Comparison of ENCODE assay signal across 8 cellular contexts in the genomic region with DNA sequence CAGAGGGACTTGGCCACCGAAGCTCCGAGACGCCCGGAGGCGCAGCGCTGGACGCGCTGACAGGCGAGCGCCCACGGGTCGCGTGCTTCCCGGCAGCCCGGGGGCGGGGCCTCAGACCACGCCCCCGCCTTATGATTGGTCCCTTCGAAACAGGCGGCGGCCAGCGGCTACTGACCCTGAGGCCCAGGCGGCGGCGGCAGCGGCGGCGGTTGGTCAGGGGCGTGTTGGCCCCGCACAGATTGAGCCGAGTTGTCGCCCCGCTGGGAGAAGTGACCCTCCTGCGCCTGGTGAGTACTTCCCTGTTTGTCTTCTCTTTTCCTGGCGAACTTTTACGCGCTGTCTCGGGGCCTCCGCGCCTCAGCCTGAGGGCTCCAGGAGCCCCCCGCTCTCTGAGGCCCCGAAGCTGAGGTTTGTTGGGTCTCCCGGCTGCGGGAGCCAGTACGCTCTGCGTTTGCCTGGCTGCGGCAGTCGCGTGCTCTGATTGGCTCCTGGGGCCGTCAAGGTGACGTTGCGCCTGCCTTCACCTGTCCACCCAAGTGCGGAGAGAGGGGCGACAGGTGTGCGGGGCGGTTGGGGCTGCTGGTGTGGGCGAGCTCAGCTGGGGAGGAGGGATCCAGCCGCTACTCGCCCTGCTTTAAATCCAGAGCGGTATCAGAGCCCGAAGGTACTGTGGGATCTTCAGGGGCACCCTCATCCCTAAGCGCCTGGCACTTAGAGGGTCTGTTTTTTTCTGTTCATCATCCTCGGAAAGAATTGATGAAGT. TPM values are rescaled to one million over a fixed set of nuclear protein-coding genes. Genes with fewer than 3 reads are reported as not detected.
DNase-seq lines count a peak whose midpoint lies in the region; ATAC-seq, FAIRE-seq and TF ChIP-seq lines count a peak whose summit lies in the region.

A gene (plus strand): TSS at position 186 of the 763 bp plus-strand sequence. CDS start 21,221 bp downstream, outside the sequence.

- H4K20me1 ChIP-seq in neural cell (ENCODE audit: insufficient read depth), result no peaks in the 10 kb centered on the region

- H3K4me1 ChIP-seq in Peyer's patch (peaks cover 0 to 8% (median 0%) of the 10 kb centered on the region in 4 donors), subcutaneous abdominal adipose tissue (ENCODE audit: control insufficient read depth in 5 of 5, insufficient read depth in 5 of 5, low read length in 5 of 5) (peaks cover 3 to 18% (median 18%) of the 10 kb centered on the region in 5 donors)

- CTCF ChIA-PET in activated naive CD4-positive, alpha-beta T cell treated with anti-CD3 and anti-CD28 coated beads for 36 hours (lab: Charles Lee), result no interaction called here

- no peak for FAIRE-seq in frontal cortex (lab: Jason Lieb, UNC)

- TF ChIP-seq POLR2A in Peyer's patch (IDR thresholded peaks at IDR 0.05), result peak; percentile 41 to 55

- H3K9me3 Mint-ChIP-seq in activated naive CD4-positive, alpha-beta T cell treated with anti-CD3 and anti-CD28 coated beads for 36 hours, result no peaks in the 10 kb centered on the region

- TF ChIP-seq CTCF in Peyer's patch (IDR thresholded peaks at IDR 0.05) (no peak), neural cell (IDR thresholded peaks at IDR 0.05; ENCODE audit: poor library complexity, severe bottlenecking) (no peak)

- no peak within 1 kb of the TSS for H3K27ac Mint-ChIP-seq in activated naive CD4-positive, alpha-beta T cell treated with anti-CD3 and anti-CD28 coated beads for 36 hours

- H3K4me2 ChIP-seq in neural cell (ENCODE audit: low read length), result peak within 1 kb of the TSS; percentile 86

- H3K36me3 ChIP-seq in Peyer's patch (no peaks in the 10 kb centered on the region), neural cell (ENCODE audit: insufficient read depth, low read length) (no peaks in the 10 kb centered on the region), subcutaneous abdominal adipose tissue (ENCODE audit: control insufficient read depth in 5 of 5, insufficient read depth in 5 of 5, low read length in 5 of 5) (peaks cover 0 to 2% (median 0%) of the 10 kb centered on the region in 5 donors)

- peak; percentile 96 for ATAC-seq in GM21529 (IDR thresholded peaks at IDR 0.05; ENCODE audit: unreplicated experiment)

- peak within 1 kb of the TSS; percentile 91 for H3K4me3 Mint-ChIP-seq in activated naive CD4-positive, alpha-beta T cell treated with anti-CD3 and anti-CD28 coated beads for 36 hours

- H3K9me2 ChIP-seq in neural cell (ENCODE audit: insufficient read depth, low read length), result no peaks in the 10 kb centered on the region

- H3K27me3 Mint-ChIP-seq in activated naive CD4-positive, alpha-beta T cell treated with anti-CD3 and anti-CD28 coated beads for 36 hours (ENCODE audit: low read depth), result peaks cover 30% of the 10 kb centered on the region

- no peak for TF ChIP-seq RAD21 in neural cell (conservative IDR thresholded peaks at IDR 0.05)

- peak within 1 kb of the TSS; percentile 40 to 69 (median 60) for H3K4me3 ChIP-seq in Peyer's patch
- H3K4me3 ChIP-seq in neural cell (ENCODE audit: low read length), result peak within 1 kb of the TSS; percentile 94
- peak within 1 kb of the TSS; percentile 77 to 87 (median 82) for H3K4me3 ChIP-seq in subcutaneous abdominal adipose tissue (ENCODE audit: low read depth in 1 of 5, low read length in 5 of 5)

- intact Hi-C loops in activated naive CD4-positive, alpha-beta T cell treated with anti-CD3 and anti-CD28 coated beads for 36 hours (cut with micrococcal nuclease), result loop anchor here (1.0 to 2.0 kb wide), 2 partner anchors 306 to 435 kb away; a partner anchor contains a TSS

- H3K27me3 ChIP-seq in Peyer's patch (no peaks in the 10 kb centered on the region), neural cell (ENCODE audit: insufficient read depth, low read depth, low read length) (peaks cover 7% of the 10 kb centered on the region), subcutaneous abdominal adipose tissue (ENCODE audit: control insufficient read depth in 5 of 5, insufficient read depth in 4 of 5, low read length in 5 of 5) (no peaks in the 10 kb centered on the region)

- peak within 1 kb of the TSS; percentile 70 for H2AFZ ChIP-seq in neural cell (ENCODE audit: low read depth, low read length)

- H3K27ac ChIP-seq in Peyer's patch (peak within 1 kb of the TSS; percentile 51 to 80 (median 67)), neural cell (ENCODE audit: low read length) (no peak within 1 kb of the TSS), subcutaneous abdominal adipose tissue (ENCODE audit: low read depth, low read length) (peak within 1 kb of the TSS; percentile 69)

- no peaks in the 10 kb centered on the region for H3F3A ChIP-seq in neural cell (ENCODE audit: insufficient read depth, low read length, poor library complexity, severe bottlenecking)

- no peak for TF ChIP-seq EP300 in neural cell (conservative IDR thresholded peaks at IDR 0.05; ENCODE audit: poor library complexity, severe bottlenecking)

- H3K36me3 Mint-ChIP-seq in activated naive CD4-positive, alpha-beta T cell treated with anti-CD3 and anti-CD28 coated beads for 36 hours (ENCODE audit: low read depth), result peaks cover 2% of the 10 kb centered on the region

- H3K9me3 ChIP-seq in Peyer's patch (no peaks in the 10 kb centered on the region), neural cell (ENCODE audit: low read length) (no peaks in the 10 kb centered on the region), subcutaneous abdominal adipose tissue (ENCODE audit: control insufficient read depth in 5 of 5, low read length in 5 of 5) (no peaks in the 10 kb centered on the region)

- peaks cover 6% of the 10 kb centered on the region for H3K79me2 ChIP-seq in neural cell (replicated peaks; ENCODE audit: insufficient read depth, low read length)

- H3K9ac ChIP-seq in neural cell (ENCODE audit: low read length), result peak within 1 kb of the TSS; percentile 48
- H3K9ac ChIP-seq in subcutaneous abdominal adipose tissue (ENCODE audit: low read length in 5 of 5), result peak within 1 kb of the TSS; percentile 57 to 88 (median 78)

- DNase-seq in DMS53 treated with DMSO at 0.1 percent for 48 hours (lab: John Stamatoyannopoulos, UW; ENCODE audit: unreplicated experiment) (peak; percentile 97), HuH-7 (ENCODE audit: low spot score) (peak; percentile 82), Peyer's patch (peak; percentile 50 to 94 (median 92)), frontal cortex (ENCODE audit: low spot score in 2 of 2) (peak; percentile 79 to 87)
- DNase-seq in activated naive CD4-positive, alpha-beta T cell treated with anti-CD3 and anti-CD28 coated beads for 36 hours, result peak; percentile 67

- peaks cover 8% of the 10 kb centered on the region for H3K4me1 Mint-ChIP-seq in activated naive CD4-positive, alpha-beta T cell treated with anti-CD3 and anti-CD28 coated beads for 36 hours (ENCODE audit: low read depth)

TF ChIP-seq in neural cell, 6 proteins besides CTCF, POLR2A, EP300 and RAD21:
- TF ChIP-seq EZH2 (IDR thresholded peaks at IDR 0.05; ENCODE audit: borderline replicate concordance, insufficient read depth, low read length, poor library complexity, severe bottlenecking) (no peak), POLR2AphosphoS5 (IDR thresholded peaks at IDR 0.05) (peak; percentile 19), MXI1 (conservative IDR thresholded peaks at IDR 0.05; ENCODE audit: poor library complexity, severe bottlenecking) (peak; percentile 66), TAF1 (IDR thresholded peaks at IDR 0.05; ENCODE audit: low read depth) (no peak), SMC3 (conservative IDR thresholded peaks at IDR 0.05; ENCODE audit: poor library complexity) (peak; percentile 23)
- TF ChIP-seq, protein P1, sequence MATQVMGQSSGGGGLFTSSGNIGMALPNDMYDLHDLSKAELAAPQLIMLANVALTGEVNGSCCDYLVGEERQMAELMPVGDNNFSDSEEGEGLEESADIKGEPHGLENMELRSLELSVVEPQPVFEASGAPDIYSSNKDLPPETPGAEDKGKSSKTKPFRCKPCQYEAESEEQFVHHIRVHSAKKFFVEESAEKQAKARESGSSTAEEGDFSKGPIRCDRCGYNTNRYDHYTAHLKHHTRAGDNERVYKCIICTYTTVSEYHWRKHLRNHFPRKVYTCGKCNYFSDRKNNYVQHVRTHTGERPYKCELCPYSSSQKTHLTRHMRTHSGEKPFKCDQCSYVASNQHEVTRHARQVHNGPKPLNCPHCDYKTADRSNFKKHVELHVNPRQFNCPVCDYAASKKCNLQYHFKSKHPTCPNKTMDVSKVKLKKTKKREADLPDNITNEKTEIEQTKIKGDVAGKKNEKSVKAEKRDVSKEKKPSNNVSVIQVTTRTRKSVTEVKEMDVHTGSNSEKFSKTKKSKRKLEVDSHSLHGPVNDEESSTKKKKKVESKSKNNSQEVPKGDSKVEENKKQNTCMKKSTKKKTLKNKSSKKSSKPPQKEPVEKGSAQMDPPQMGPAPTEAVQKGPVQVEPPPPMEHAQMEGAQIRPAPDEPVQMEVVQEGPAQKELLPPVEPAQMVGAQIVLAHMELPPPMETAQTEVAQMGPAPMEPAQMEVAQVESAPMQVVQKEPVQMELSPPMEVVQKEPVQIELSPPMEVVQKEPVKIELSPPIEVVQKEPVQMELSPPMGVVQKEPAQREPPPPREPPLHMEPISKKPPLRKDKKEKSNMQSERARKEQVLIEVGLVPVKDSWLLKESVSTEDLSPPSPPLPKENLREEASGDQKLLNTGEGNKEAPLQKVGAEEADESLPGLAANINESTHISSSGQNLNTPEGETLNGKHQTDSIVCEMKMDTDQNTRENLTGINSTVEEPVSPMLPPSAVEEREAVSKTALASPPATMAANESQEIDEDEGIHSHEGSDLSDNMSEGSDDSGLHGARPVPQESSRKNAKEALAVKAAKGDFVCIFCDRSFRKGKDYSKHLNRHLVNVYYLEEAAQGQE (IDR thresholded peaks at IDR 0.05; ENCODE audit: borderline replicate concordance), result peak; percentile 6
TF ChIP-seq in neural cell: peak in this region for 4.

RNA-seq across cellular contexts. Expression of the gene that starts here (rescaled TPM):
- total RNA-seq in Peyer's patch (10 to 100 TPM in 2 of 4 donors, 1 to 10 TPM in 2; 2.5 to 20.1 (median 10.3) TPM), frontal cortex (66.0 TPM)
- total RNA-seq in activated naive CD4-positive, alpha-beta T cell treated with anti-CD3 and anti-CD28 coated beads for 36 hours, result 1 to 10 TPM; 4.7 to 5.5 TPM
- polyA plus RNA-seq in neural cell, result 0.67 and 0.98 TPM in 2 replicates
- 2.7 and 3.2 TPM in 2 replicates for polyA minus RNA-seq in neural cell
